ENCODE assay signal across 24 cellular contexts in genomic region chr6:21676769-21677168, GRCh38.
"Had no signal": no experiment of that assay in that cellular context is flagged by ENCODE, and none has a peak within 500 bp of the region (broad histone marks: within the 10 kb centered on the region; RNA-seq: fewer than 3 reads in every experiment).

No MANE protein-coding gene starts in this region.

- FAIRE-seq: pancreas, small intestine had no signal

- H3K27ac ChIP-seq: hepatocyte, left ventricle myocardium inferior, pancreas, prostate gland, sigmoid colon, spleen, suprapubic skin, thoracic aorta, tibial nerve, upper lobe of left lung, uterus had no signal

- H3K9me3 ChIP-seq: left ventricle myocardium inferior, mucosa of descending colon, pancreas, prostate gland, sigmoid colon, spleen, suprapubic skin, thoracic aorta, tibial nerve, upper lobe of left lung, uterus had no signal

- DNase-seq: islet precursor cell; left ventricle myocardium inferior; mesendoderm; midbrain; mucosa of descending colon; naive thymus-derived CD8-positive, alpha-beta T cell; nucleus accumbens; pancreas; retina; right cardiac atrium; sigmoid colon; small intestine; spleen; stimulated activated CD4-positive, alpha-beta T cell treated with anti-CD3 and anti-CD28 coated beads, Interleukin-4, amount 100 ng/mL, for 24 hours; stimulated activated naive CD4-positive, alpha-beta T cell; upper lobe of left lung; uterus had no signal

- H3K4me1 ChIP-seq: left ventricle myocardium inferior, pancreas, prostate gland, spleen, suprapubic skin, tibial nerve, uterus had no signal

- H3K4me2 ChIP-seq: hepatocyte had no signal

- ATAC-seq: mucosa of descending colon; naive thymus-derived CD8-positive, alpha-beta T cell; pancreas; right cardiac atrium; stimulated activated effector memory CD8-positive, alpha-beta T cell treated with anti-CD3 and anti-CD28 coated beads, Interleukin-12 subunit alpha, Interleukin-12 subunit beta, amount 100 ng/mL, for 72 hours had no signal

- H3K4me3 ChIP-seq: hepatocyte, left ventricle myocardium inferior, lung, mucosa of descending colon, pancreas, prostate gland, sigmoid colon, spleen, suprapubic skin, thoracic aorta, tibial nerve, upper lobe of left lung, uterus had no signal

- H2AFZ ChIP-seq: hepatocyte had no signal

- H3K36me3 ChIP-seq: left ventricle myocardium inferior, pancreas, prostate gland, sigmoid colon, spleen, suprapubic skin, thoracic aorta, tibial nerve, upper lobe of left lung, uterus had no signal

- H3K27me3 ChIP-seq: hepatocyte, pancreas, sigmoid colon, spleen, suprapubic skin, tibial nerve, upper lobe of left lung, uterus had no signal
